ENCODE assay signal across 8 cellular contexts in genomic region chr2:10659898-10660568, GRCh38. TPM values are rescaled to one million over a fixed set of nuclear protein-coding genes. Genes with fewer than 3 reads are reported as not detected.
A peak's percentile ranks its signal among the peaks of the same experiment; 100 is the strongest.
DNase-seq lines count a peak whose midpoint lies in the region; ATAC-seq, FAIRE-seq and TF ChIP-seq lines count a peak whose summit lies in the region.

No MANE protein-coding gene starts in this region.

- BruUV-seq in K562 (replicated peaks; lab: Mats Ljungman, UMichigan) = no TSS peak

- TF ChIP-seq CTCF in C4-2B (conservative IDR thresholded peaks at IDR 0.05) (peak; percentile 81), HFF-Myc (IDR thresholded peaks at IDR 0.05; ENCODE audit: low read depth, low read length, missing control alignments) (peak; percentile 63), K562 (IDR thresholded peaks at IDR 0.05 in 2 of 3, conservative IDR thresholded peaks at IDR 0.05 in 1 of 3; ENCODE audit: insufficient read depth in 2 of 3, low read depth in 1 of 3, low read length in 3 of 3) (peak; percentile 68 to 93 (median 83))

- 64% methylated on average over 10 of the region's 10 CpGs for WGBS in K562 (ENCODE audit: insufficient coverage, low coverage, missing lambda C conversion rate)

- no peak overlapping the region for H3K27ac ChIP-seq in C4-2B
- no peak overlapping the region for H3K27ac ChIP-seq in K562 (ENCODE audit: extremely low read depth, low read depth, low read length)

- no peaks in the 10 kb centered on the region for H3K79me2 ChIP-seq in K562 (ENCODE audit: control insufficient read depth, insufficient read depth, low read length)

- no peak overlapping the region for H3K4me3 ChIP-seq in HFF-Myc (replicated peaks; ENCODE audit: low read depth, low read length)
- H3K4me3 ChIP-seq in K562 = no peak overlapping the region

- peak; percentile 98 for ATAC-seq in K562
- ATAC-seq in HG03432 (IDR thresholded peaks at IDR 0.05; ENCODE audit: unreplicated experiment) = no peak

- no peak overlapping the region for H3K4me2 ChIP-seq in K562 (ENCODE audit: insufficient read depth, low read length)

- H3K9me3 ChIP-seq in K562 (replicated peaks; ENCODE audit: control insufficient read depth, insufficient read depth, low read depth, low read length) = no peaks in the 10 kb centered on the region

- H4K20me1 ChIP-seq in K562 (replicated peaks; ENCODE audit: control insufficient read depth, insufficient read depth, low read length) = no peaks in the 10 kb centered on the region

- no peak for TF ChIP-seq EP300 in K562 (IDR thresholded peaks at IDR 0.05; ENCODE audit: low read length)

- peaks cover 83% of the 10 kb centered on the region for H3K36me3 ChIP-seq in K562 (ENCODE audit: control insufficient read depth, insufficient read depth, low read length)

- DNase-seq in HFF-Myc (ENCODE audit: extremely low read depth, low read depth) (peak; percentile 33), SK-N-DZ (ENCODE audit: low spot score) (peak; percentile 35), K562 (ENCODE audit: extremely low read depth in 1 of 4, low spot score in 3 of 4) (peak; percentile 55 to 76 (median 67)), iPS-NIHi7 (ENCODE audit: extremely low spot score) (peak; percentile 78), NCI-H2029 (lab: John Stamatoyannopoulos, UW) (no peak)
- DNase-seq in stimulated activated CD4-positive, alpha-beta T cell treated with anti-CD3 and anti-CD28 coated beads, Interleukin-1b, Interleukin-23, amount 100 ng/mL, for 48 hours = peak; percentile 41

- POLR2A ChIA-PET in K562 (lab: Yijun Ruan, JAX) = interaction anchor here (0.6 to 1.9 kb wide), 6 partner anchors 163 to 942 kb away, joined by 3 to 7 read pairs (median 4); partner anchors contain the start of genes ODC1 and TAF1B

- no peaks in the 10 kb centered on the region for H3K27me3 ChIP-seq in K562 (ENCODE audit: control insufficient read depth in 2 of 2, insufficient read depth in 2 of 2, low read length in 2 of 2)

- H2AFZ ChIP-seq in K562 (ENCODE audit: low read depth, low read length) = no peak overlapping the region

- peaks cover 0 to 3% of the 10 kb centered on the region in 2 experiments; a peak in 1 of 5 replicates for H3K4me1 ChIP-seq in K562 (replicated peaks in 1 of 2; ENCODE audit: control insufficient read depth in 2 of 2, insufficient read depth in 2 of 2, low read length in 2 of 2)

- no peaks in the 10 kb centered on the region for H3K9me1 ChIP-seq in K562 (ENCODE audit: control insufficient read depth, insufficient read depth, low read length)

- TF ChIP-seq RAD21 in K562 (CRISPR knock-in tag; conservative IDR thresholded peaks at IDR 0.05 in 1 of 2, IDR thresholded peaks at IDR 0.05 in 1 of 2) = peak; percentile 83 to 89

- no peak overlapping the region for H3K9ac ChIP-seq in K562 (ENCODE audit: insufficient read depth in 1 of 2, low read depth in 2 of 2, low read length in 2 of 2)

- CTCF ChIA-PET in K562 (lab: Yijun Ruan, JAX; ENCODE audit: low intra/inter-chr PET ratio) = interaction anchor here (0.7 to 1.4 kb wide), 3 partner anchors 533 to 588 kb away, joined by 3 to 5 read pairs (median 3); no protein-coding TSS in a partner anchor

- in situ Hi-C loops in K562 (cut with MboI) = loop anchor here (25.0 kb wide), 1 partner anchor 848 kb away; no protein-coding TSS in a partner anchor

- peak; percentile 93 for FAIRE-seq in K562 (lab: Jason Lieb, UNC)

- intact Hi-C loops in K562 (cut with micrococcal nuclease) = loop anchor here (1.0 to 2.0 kb wide), 2 partner anchors 221 to 536 kb away; no protein-coding TSS in a partner anchor

- no peak for TF ChIP-seq POLR2A in K562 (conservative IDR thresholded peaks at IDR 0.05)

TF ChIP-seq in K562, 482 proteins besides CTCF, POLR2A, EP300 and RAD21 (continues in another document):
- TF ChIP-seq ATF1 (CRISPR knock-in tag; IDR thresholded peaks at IDR 0.05) = no peak
- no peak for TF ChIP-seq ATF1 (tag; IDR thresholded peaks at IDR 0.05)
- peak; percentile 62 for TF ChIP-seq DPF2 (IDR thresholded peaks at IDR 0.05)
- peak; percentile 44 for TF ChIP-seq ARID1B (IDR thresholded peaks at IDR 0.05)
- no peak for TF ChIP-seq SRSF9 (IDR thresholded peaks at IDR 0.05; ENCODE audit: borderline replicate concordance, low read depth, low read length)
- TF ChIP-seq PKNOX1 (IDR thresholded peaks at IDR 0.05) = 0 out of 2 replicates have a peak, but pooled peaks have one; percentile 14
- TF ChIP-seq NCOA4 (IDR thresholded peaks at IDR 0.05; ENCODE audit: partially characterized antibody) = no peak
- TF ChIP-seq ZBTB17 (CRISPR knock-in tag; IDR thresholded peaks at IDR 0.05) = no peak
- TF ChIP-seq, protein P1, sequence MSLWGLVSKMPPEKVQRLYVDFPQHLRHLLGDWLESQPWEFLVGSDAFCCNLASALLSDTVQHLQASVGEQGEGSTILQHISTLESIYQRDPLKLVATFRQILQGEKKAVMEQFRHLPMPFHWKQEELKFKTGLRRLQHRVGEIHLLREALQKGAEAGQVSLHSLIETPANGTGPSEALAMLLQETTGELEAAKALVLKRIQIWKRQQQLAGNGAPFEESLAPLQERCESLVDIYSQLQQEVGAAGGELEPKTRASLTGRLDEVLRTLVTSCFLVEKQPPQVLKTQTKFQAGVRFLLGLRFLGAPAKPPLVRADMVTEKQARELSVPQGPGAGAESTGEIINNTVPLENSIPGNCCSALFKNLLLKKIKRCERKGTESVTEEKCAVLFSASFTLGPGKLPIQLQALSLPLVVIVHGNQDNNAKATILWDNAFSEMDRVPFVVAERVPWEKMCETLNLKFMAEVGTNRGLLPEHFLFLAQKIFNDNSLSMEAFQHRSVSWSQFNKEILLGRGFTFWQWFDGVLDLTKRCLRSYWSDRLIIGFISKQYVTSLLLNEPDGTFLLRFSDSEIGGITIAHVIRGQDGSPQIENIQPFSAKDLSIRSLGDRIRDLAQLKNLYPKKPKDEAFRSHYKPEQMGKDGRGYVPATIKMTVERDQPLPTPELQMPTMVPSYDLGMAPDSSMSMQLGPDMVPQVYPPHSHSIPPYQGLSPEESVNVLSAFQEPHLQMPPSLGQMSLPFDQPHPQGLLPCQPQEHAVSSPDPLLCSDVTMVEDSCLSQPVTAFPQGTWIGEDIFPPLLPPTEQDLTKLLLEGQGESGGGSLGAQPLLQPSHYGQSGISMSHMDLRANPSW (CRISPR knock-in tag; IDR thresholded peaks at IDR 0.05) = no peak
- TF ChIP-seq, protein P2, sequence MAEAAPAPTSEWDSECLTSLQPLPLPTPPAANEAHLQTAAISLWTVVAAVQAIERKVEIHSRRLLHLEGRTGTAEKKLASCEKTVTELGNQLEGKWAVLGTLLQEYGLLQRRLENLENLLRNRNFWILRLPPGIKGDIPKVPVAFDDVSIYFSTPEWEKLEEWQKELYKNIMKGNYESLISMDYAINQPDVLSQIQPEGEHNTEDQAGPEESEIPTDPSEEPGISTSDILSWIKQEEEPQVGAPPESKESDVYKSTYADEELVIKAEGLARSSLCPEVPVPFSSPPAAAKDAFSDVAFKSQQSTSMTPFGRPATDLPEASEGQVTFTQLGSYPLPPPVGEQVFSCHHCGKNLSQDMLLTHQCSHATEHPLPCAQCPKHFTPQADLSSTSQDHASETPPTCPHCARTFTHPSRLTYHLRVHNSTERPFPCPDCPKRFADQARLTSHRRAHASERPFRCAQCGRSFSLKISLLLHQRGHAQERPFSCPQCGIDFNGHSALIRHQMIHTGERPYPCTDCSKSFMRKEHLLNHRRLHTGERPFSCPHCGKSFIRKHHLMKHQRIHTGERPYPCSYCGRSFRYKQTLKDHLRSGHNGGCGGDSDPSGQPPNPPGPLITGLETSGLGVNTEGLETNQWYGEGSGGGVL (CRISPR knock-in tag; IDR thresholded peaks at IDR 0.05) = no peak
- TF ChIP-seq SRSF3 (IDR thresholded peaks at IDR 0.05; ENCODE audit: insufficient read depth, low read length) = no peak
- no peak for TF ChIP-seq ZNF212 (CRISPR knock-in tag; IDR thresholded peaks at IDR 0.05)
- 0 out of 2 replicates have a peak, but pooled peaks have one; percentile 17 for TF ChIP-seq CC2D1A (IDR thresholded peaks at IDR 0.05)
- TF ChIP-seq RAD51 (IDR thresholded peaks at IDR 0.05; ENCODE audit: borderline replicate concordance, low read depth) = no peak
- TF ChIP-seq BRD4 (IDR thresholded peaks at IDR 0.05) = no peak
- no peak for TF ChIP-seq RBM15 (IDR thresholded peaks at IDR 0.05; ENCODE audit: insufficient read depth, low read length)

RNA-seq across cellular contexts. Expression of gene NOL10, which starts 29.7 kb away (rescaled TPM):
- polyA plus RNA-seq in SK-N-DZ (2014; cell fraction: cytosol; rRNA removed) = 26.4 and 30.8 TPM in 2 replicates
- 19.9 and 23.3 TPM in 2 replicates for polyA plus RNA-seq in SK-N-DZ (2014; cell fraction: nucleus; rRNA removed)
- total RNA-seq in K562 (2011; cell fraction: chromatin; rRNA removed; ENCODE audit: low replicate concordance) = 64.7 and 95.6 TPM in 2 replicates
- 28.3 and 33.4 TPM in 2 replicates for total RNA-seq in K562 (2011; cell fraction: nucleolus; rRNA removed)
- total RNA-seq in K562 (2011; cell fraction: nucleoplasm; rRNA removed) = 40.4 and 48.9 TPM in 2 replicates
- total RNA-seq in K562 (2014; rRNA removed) = 44.0 and 46.7 TPM in 2 replicates
- total RNA-seq in K562 (2014; rRNA removed; fragmentation: Illumina TruSeq; extraction: Trizol) = 63.9 and 68.0 TPM in 2 replicates
- 55.6 and 60.0 TPM in 2 replicates for total RNA-seq in K562 (2015; rRNA removed; fragmentation: Illumina TruSeq; extraction: Trizol)
- 44.2 and 47.8 TPM in 2 replicates for total RNA-seq in K562 (2021)
- polyA plus RNA-seq in K562 (2011; rRNA removed) = 39.2 and 51.0 TPM in 2 replicates
- 12.6 and 22.4 TPM in 2 replicates for polyA plus RNA-seq in K562 (2011; cell fraction: cytosol; rRNA removed)
- polyA plus RNA-seq in K562 (2011; cell fraction: nucleus; rRNA removed) = 21.2 and 24.0 TPM in 2 replicates
- polyA plus RNA-seq in K562 (2012) = 17.8 and 33.3 TPM in 2 replicates
- 53.0 and 59.4 TPM in 2 replicates for polyA plus RNA-seq in K562 (2014; fragmentation: Illumina TruSeq; extraction: Trizol)
- polyA plus RNA-seq in K562 (2014; fragmentation: Nextera tagmentation; extraction: Ambion mirVana) = 10 to 100 TPM; 32.9 to 45.5 TPM
- polyA plus RNA-seq in K562 (2014; rRNA removed) = 35.4 and 42.2 TPM in 2 replicates
- polyA minus RNA-seq in K562 (2011; rRNA and poly(A)+ RNA removed) = 77.9 and 78.4 TPM in 2 replicates
- 27.9 and 33.6 TPM in 2 replicates for polyA minus RNA-seq in K562 (2011; cell fraction: cytosol; rRNA and poly(A)+ RNA removed)
- polyA minus RNA-seq in K562 (2011; cell fraction: nucleus; rRNA and poly(A)+ RNA removed) = 20.2 and 37.8 TPM in 2 replicates
